1 cellular context compared by ENCODE assay signal in the genomic region with DNA sequence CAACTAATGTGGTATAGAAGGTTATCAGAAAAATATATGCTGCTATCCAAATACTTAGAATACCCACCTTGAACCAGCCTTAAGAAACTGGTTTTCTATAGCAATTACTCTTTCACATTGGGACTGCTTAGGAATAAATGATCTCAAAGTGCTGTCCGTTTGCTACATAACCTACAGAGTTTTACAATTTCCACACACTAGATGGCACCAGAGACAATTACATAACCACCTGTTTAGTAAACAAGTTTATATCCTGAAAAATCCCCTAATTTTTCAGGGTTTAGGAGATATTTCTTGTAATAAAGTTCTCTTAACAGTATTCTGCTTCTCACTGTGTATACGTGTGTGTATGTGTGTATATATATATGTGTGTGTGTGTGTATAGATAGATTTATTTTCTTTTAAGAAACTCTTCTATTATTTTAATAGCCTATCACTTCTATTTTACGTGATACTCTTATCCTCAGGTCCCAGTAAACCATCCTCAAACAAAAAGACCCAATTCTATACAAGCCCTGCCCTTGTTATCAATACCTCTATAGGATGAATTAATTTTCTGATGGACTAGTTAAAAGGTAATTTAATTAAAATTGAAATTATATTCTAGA.
TF ChIP-seq lines count a peak whose summit lies in the region.

No MANE protein-coding gene starts in this region.

TF ChIP-seq in GM12878, 131 proteins besides CTCF, POLR2A, EP300 and RAD21:
- peak; percentile 53; the same call in 1 of the 2 replicates for TF ChIP-seq SMC3 (IDR thresholded peaks at IDR 0.05; ENCODE audit: borderline replicate concordance, low read length)
- TF ChIP-seq ZNF24 (IDR thresholded peaks at IDR 0.05), result no peak
TF ChIP-seq in GM12878: peak in this region for 1.
